ENCODE assay signal across 31 cellular contexts in genomic region chr18:31573047-31573446, GRCh38. TPM values are rescaled to one million over a fixed set of nuclear protein-coding genes. Genes with fewer than 3 reads are reported as not detected.
"Had no signal": no experiment of that assay in that cellular context is flagged by ENCODE, and none has a peak within 500 bp of the region (broad histone marks: within the 10 kb centered on the region; RNA-seq: fewer than 3 reads in every experiment).

No MANE protein-coding gene starts in this region.

- H3K4me3 Mint-ChIP-seq: activated CD4-positive, alpha-beta memory T cell treated with anti-CD3 and anti-CD28 coated beads for 36 hours; activated CD4-positive, alpha-beta T cell treated with anti-CD3 and anti-CD28 coated beads, Interleukin-2, amount 10 ng/mL, durations not matched to agents 24 days and 14 days; activated naive CD4-positive, alpha-beta T cell treated with anti-CD3 and anti-CD28 coated beads for 36 hours; activated naive CD8-positive, alpha-beta T cell treated with anti-CD3 and anti-CD28 coated beads for 36 hours; activated T-helper 1 cell treated with anti-CD3 and anti-CD28 coated beads, Interleukin-12 subunit alpha, Interleukin-12 subunit beta, Interleukin-2, Interleukin-4 antibody, amounts not matched to agents 30 ng/mL and 10 ng/mL and 1 ng/mL, durations not matched to agents 14 hours and 24 hours and 36 hours; effector memory CD8-positive, alpha-beta T cell; nephron; T-helper 17 cell had no signal

- H3K36me3 ChIP-seq: adrenal gland, brain microvascular endothelial cell, gastrocnemius medialis, lower lobe of right lung, ovary, prostate gland, suprapubic skin, tibial artery had no signal

- H3K27ac Mint-ChIP-seq: activated CD4-positive, alpha-beta memory T cell treated with anti-CD3 and anti-CD28 coated beads for 36 hours; activated CD4-positive, alpha-beta T cell treated with anti-CD3 and anti-CD28 coated beads, Interleukin-2, amount 10 ng/mL, durations not matched to agents 24 days and 14 days; activated naive CD4-positive, alpha-beta T cell treated with anti-CD3 and anti-CD28 coated beads for 36 hours; activated naive CD8-positive, alpha-beta T cell treated with anti-CD3 and anti-CD28 coated beads for 36 hours; activated T-helper 1 cell treated with anti-CD3 and anti-CD28 coated beads, Interleukin-12 subunit alpha, Interleukin-12 subunit beta, Interleukin-2, Interleukin-4 antibody, amounts not matched to agents 30 ng/mL and 10 ng/mL and 1 ng/mL, durations not matched to agents 14 hours and 24 hours and 36 hours; effector memory CD8-positive, alpha-beta T cell; nephron; T-helper 17 cell had no signal

- H3K27me3 ChIP-seq: adrenal gland, brain microvascular endothelial cell, gastrocnemius medialis, ovary, suprapubic skin, tibial artery had no signal

- ATAC-seq: effector memory CD8-positive, alpha-beta T cell; gastrocnemius medialis; lower lobe of right lung; T-helper 17 cell had no signal

- FAIRE-seq: keratinocyte had no signal

- H3K27me3 Mint-ChIP-seq: activated naive CD8-positive, alpha-beta T cell treated with anti-CD3 and anti-CD28 coated beads for 36 hours; effector memory CD8-positive, alpha-beta T cell had no signal

- H3K36me3 Mint-ChIP-seq: activated CD4-positive, alpha-beta memory T cell treated with anti-CD3 and anti-CD28 coated beads for 36 hours; activated naive CD8-positive, alpha-beta T cell treated with anti-CD3 and anti-CD28 coated beads for 36 hours had no signal

- H3K4me1 Mint-ChIP-seq: activated CD4-positive, alpha-beta T cell treated with anti-CD3 and anti-CD28 coated beads, Interleukin-2, amount 10 ng/mL, durations not matched to agents 24 days and 14 days; nephron had no signal

- H3K9me3 ChIP-seq: adrenal gland, gastrocnemius medialis, lower lobe of right lung, ovary, prostate gland, suprapubic skin, tibial artery had no signal

- H3K4me1 ChIP-seq: adrenal gland, gastrocnemius medialis, lower lobe of right lung, prostate gland, tibial artery had no signal

- DNase-seq: activated CD4-positive, alpha-beta memory T cell treated with anti-CD3 and anti-CD28 coated beads for 36 hours; activated CD4-positive, alpha-beta T cell treated with anti-CD3 and anti-CD28 coated beads, Interleukin-2, amount 10 ng/mL, durations not matched to agents 24 days and 14 days; activated CD4-positive, CD25-positive, alpha-beta regulatory T cell treated with anti-CD3 and anti-CD28 coated beads, Interleukin-2, amount 50 U/mL, for 72 hours; activated CD8-positive, alpha-beta memory T cell treated with anti-CD3 and anti-CD28 coated beads, Interleukin-2, amount 50 U/mL, for 4 hours; activated effector memory CD4-positive, alpha-beta T cell treated with anti-CD3 and anti-CD28 coated beads, Interleukin-2, amount 50 U/mL, for 16 hours; activated naive CD4-positive, alpha-beta T cell treated with anti-CD3 and anti-CD28 coated beads for 36 hours; activated naive CD8-positive, alpha-beta T cell treated with anti-CD3 and anti-CD28 coated beads for 36 hours; activated T-cell treated with anti-CD3 and anti-CD28 coated beads, Interleukin-2, amount 50 U/mL, for 1 hour; adrenal gland; aorta; brain microvascular endothelial cell; effector memory CD8-positive, alpha-beta T cell; erythroblast; gastrocnemius medialis; glutamatergic neuron; lower lobe of right lung; mesendoderm; ovary; retina; stimulated activated naive CD4-positive, alpha-beta T cell; T-helper 17 cell; T1000; tibial artery had no signal

- H3K4me3 ChIP-seq: adrenal gland, coronary artery, gastrocnemius medialis, lower lobe of right lung, ovary, prostate gland, suprapubic skin, tibial artery had no signal

- H3K27ac ChIP-seq: adrenal gland, brain microvascular endothelial cell, coronary artery, gastrocnemius medialis, lower lobe of right lung, ovary, prostate gland, suprapubic skin, tibial artery had no signal

- H3K9me3 Mint-ChIP-seq: activated CD4-positive, alpha-beta memory T cell treated with anti-CD3 and anti-CD28 coated beads for 36 hours; activated CD4-positive, alpha-beta T cell treated with anti-CD3 and anti-CD28 coated beads, Interleukin-2, amount 10 ng/mL, durations not matched to agents 24 days and 14 days; activated naive CD4-positive, alpha-beta T cell treated with anti-CD3 and anti-CD28 coated beads for 36 hours; activated naive CD8-positive, alpha-beta T cell treated with anti-CD3 and anti-CD28 coated beads for 36 hours; activated T-helper 1 cell treated with anti-CD3 and anti-CD28 coated beads, Interleukin-12 subunit alpha, Interleukin-12 subunit beta, Interleukin-2, Interleukin-4 antibody, amounts not matched to agents 30 ng/mL and 10 ng/mL and 1 ng/mL, durations not matched to agents 14 hours and 24 hours and 36 hours; effector memory CD8-positive, alpha-beta T cell; nephron had no signal

RNA-seq across cellular contexts. Expression of gene TTR, which starts 18.6 kb away (rescaled TPM):
- total RNA-seq: activated CD4-positive, alpha-beta memory T cell treated with anti-CD3 and anti-CD28 coated beads for 36 hours; activated CD4-positive, alpha-beta T cell treated with anti-CD3 and anti-CD28 coated beads, Interleukin-2, amount 10 ng/mL, durations not matched to agents 24 days and 14 days; activated CD8-positive, alpha-beta memory T cell treated with anti-CD3 and anti-CD28 coated beads for 36 hours; activated naive CD4-positive, alpha-beta T cell treated with anti-CD3 and anti-CD28 coated beads for 36 hours; activated naive CD8-positive, alpha-beta T cell treated with anti-CD3 and anti-CD28 coated beads for 36 hours; activated T-helper 1 cell treated with anti-CD3 and anti-CD28 coated beads, Interleukin-12 subunit alpha, Interleukin-12 subunit beta, Interleukin-2, Interleukin-4 antibody, amounts not matched to agents 30 ng/mL and 10 ng/mL and 1 ng/mL, durations not matched to agents 14 hours and 24 hours and 36 hours; aorta; cardiac septum; lower lobe of right lung; suprapubic skin; T-helper 17 cell had no signal
- polyA plus RNA-seq: keratinocyte, ovary had no signal
